Comparison of ENCODE assay signal across 1 cellular context in the genomic region with DNA sequence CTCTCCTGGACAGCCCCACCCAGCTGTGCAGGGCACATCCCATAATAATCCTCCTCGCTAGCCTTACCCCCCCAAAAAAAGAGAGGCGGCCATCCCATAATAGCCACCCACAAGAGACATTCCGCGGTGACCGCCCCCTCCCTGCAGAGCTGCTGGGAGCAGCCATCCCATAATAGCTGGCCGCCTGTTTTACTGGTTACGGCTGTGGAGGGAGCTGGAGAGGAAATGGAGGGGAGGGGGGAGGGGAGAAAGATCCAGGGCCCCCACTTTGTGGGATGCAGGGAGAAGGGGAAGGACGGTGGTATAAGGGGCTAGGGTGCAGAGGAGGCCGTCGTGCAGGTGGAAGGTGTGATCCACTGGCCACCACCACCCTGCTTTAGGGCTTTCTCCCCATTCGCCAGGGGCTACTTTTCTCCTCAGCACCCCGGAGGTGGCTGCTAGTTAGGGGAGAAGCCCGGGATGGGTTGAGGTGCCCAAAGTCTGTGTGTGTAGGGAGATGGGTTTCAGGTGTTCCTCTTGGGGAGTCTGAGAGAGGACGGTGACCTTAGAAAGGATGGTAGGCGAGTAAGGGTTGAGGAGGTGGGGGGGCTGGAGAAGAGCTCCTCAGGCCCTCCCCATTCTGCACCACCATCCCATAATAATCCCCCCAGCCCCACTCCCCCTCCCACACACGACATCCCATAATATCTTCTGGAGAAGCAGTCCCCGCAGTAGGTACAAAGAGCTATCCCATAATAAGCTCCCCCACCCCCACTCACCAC.
A peak's percentile ranks its signal among the peaks of the same experiment; 100 is the strongest.
TF ChIP-seq lines count a peak whose summit lies in the region.

No MANE protein-coding gene starts in this region.

TF ChIP-seq in K562, 482 proteins besides CTCF, POLR2A, EP300 and RAD21 (continued from another document):
- TF ChIP-seq, protein P1, sequence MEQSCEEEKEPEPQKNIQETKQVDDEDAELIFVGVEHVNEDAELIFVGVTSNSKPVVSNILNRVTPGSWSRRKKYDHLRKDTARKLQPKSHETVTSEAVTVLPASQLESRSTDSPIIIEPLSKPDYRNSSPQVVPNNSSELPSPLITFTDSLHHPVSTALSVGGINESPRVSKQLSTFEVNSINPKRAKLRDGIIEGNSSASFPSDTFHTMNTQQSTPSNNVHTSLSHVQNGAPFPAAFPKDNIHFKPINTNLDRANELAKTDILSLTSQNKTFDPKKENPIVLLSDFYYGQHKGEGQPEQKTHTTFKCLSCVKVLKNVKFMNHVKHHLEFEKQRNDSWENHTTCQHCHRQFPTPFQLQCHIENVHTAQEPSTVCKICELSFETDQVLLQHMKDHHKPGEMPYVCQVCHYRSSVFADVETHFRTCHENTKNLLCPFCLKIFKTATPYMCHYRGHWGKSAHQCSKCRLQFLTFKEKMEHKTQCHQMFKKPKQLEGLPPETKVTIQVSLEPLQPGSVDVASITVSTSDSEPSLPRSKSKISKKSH (CRISPR knock-in tag; IDR thresholded peaks at IDR 0.05) = no peak
- TF ChIP-seq, protein P2, sequence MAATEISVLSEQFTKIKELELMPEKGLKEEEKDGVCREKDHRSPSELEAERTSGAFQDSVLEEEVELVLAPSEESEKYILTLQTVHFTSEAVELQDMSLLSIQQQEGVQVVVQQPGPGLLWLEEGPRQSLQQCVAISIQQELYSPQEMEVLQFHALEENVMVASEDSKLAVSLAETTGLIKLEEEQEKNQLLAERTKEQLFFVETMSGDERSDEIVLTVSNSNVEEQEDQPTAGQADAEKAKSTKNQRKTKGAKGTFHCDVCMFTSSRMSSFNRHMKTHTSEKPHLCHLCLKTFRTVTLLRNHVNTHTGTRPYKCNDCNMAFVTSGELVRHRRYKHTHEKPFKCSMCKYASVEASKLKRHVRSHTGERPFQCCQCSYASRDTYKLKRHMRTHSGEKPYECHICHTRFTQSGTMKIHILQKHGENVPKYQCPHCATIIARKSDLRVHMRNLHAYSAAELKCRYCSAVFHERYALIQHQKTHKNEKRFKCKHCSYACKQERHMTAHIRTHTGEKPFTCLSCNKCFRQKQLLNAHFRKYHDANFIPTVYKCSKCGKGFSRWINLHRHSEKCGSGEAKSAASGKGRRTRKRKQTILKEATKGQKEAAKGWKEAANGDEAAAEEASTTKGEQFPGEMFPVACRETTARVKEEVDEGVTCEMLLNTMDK (IDR thresholded peaks at IDR 0.05; ENCODE audit: borderline replicate concordance, insufficient read depth, low read depth, low read length, poor library complexity, severe bottlenecking) = no peak
- peak; percentile 22; the same call in 1 of the 2 replicates for TF ChIP-seq CHD2 (IDR thresholded peaks at IDR 0.05; ENCODE audit: low read depth, low read length)
- TF ChIP-seq, protein P3, sequence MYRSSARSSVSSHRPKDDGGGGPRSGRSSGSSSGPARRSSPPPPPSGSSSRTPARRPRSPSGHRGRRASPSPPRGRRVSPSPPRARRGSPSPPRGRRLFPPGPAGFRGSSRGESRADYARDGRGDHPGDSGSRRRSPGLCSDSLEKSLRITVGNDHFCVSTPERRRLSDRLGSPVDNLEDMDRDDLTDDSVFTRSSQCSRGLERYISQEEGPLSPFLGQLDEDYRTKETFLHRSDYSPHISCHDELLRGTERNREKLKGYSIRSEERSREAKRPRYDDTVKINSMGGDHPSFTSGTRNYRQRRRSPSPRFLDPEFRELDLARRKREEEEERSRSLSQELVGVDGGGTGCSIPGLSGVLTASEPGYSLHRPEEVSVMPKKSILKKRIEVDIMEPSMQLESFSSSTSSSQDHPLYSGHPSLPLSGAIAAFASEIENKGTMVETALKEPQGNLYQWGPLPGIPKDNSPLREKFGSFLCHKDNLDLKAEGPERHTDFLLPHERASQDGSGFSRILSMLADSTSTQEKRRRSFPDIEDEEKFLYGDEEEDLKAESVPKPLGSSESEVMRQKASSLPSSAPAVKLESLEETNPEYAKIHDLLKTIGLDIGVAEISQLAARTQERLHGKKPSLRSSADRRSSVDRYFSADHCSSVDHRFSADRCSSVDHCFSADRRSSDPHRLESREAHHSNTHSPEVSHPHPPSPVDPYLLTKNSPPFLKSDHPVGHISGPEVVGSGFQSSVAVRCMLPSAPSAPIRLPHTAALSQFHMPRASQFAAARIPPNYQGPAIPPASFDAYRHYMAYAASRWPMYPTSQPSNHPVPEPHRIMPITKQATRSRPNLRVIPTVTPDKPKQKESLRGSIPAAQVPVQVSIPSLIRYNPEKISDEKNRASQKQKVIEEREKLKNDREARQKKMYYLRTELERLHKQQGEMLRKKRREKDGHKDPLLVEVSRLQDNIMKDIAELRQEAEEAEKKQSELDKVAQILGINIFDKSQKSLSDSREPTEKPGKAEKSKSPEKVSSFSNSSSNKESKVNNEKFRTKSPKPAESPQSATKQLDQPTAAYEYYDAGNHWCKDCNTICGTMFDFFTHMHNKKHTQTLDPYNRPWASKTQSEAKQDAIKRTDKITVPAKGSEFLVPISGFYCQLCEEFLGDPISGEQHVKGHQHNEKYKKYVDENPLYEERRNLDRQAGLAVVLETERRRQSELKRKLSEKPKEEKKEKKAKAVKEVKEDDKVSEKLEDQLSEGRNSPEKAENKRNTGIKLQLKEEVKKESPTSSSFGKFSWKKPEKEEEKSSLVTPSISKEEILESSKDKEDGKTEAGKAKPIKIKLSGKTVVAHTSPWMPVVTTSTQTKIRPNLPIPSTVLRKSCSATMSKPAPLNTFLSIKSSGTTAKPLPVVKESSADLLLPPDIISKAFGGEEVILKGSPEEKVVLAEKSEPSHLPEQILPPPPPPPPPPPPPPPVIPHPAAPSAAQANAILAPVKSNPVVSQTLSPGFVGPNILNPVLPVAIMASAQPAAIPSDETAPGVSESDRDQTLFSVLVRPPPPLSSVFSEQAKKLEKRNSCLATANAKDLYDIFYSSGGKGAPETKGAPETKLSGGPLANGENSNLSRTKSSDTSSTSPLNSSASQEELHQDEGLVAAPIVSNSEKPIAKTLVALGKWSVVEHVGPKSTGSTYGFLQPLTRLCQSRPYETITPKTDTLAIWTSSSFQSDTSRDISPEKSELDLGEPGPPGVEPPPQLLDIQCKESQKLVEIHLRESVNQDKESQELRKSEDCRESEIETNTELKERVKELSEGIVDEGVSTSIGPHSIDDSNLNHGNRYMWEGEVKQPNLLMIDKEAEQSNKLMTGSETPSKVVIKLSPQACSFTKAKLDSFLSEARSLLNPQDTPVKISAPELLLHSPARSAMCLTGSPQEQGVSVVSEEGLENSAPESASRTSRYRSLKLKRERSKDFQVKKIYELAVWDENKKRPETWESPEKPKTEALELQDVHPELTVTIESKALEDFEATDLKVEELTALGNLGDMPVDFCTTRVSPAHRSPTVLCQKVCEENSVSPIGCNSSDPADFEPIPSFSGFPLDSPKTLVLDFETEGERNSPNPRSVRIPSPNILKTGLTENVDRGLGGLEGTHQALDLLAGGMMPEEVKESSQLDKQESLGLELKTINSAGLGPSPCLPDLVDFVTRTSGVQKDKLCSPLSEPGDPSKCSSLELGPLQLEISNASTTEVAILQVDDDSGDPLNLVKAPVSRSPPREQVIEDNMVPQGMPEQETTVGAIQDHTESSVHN (IDR thresholded peaks at IDR 0.05; ENCODE audit: borderline replicate concordance in 1 of 2, low read depth in 1 of 2) = no peak
- TF ChIP-seq IFI16 (CRISPR knock-in tag; IDR thresholded peaks at IDR 0.05) = no peak
- TF ChIP-seq, protein P4, sequence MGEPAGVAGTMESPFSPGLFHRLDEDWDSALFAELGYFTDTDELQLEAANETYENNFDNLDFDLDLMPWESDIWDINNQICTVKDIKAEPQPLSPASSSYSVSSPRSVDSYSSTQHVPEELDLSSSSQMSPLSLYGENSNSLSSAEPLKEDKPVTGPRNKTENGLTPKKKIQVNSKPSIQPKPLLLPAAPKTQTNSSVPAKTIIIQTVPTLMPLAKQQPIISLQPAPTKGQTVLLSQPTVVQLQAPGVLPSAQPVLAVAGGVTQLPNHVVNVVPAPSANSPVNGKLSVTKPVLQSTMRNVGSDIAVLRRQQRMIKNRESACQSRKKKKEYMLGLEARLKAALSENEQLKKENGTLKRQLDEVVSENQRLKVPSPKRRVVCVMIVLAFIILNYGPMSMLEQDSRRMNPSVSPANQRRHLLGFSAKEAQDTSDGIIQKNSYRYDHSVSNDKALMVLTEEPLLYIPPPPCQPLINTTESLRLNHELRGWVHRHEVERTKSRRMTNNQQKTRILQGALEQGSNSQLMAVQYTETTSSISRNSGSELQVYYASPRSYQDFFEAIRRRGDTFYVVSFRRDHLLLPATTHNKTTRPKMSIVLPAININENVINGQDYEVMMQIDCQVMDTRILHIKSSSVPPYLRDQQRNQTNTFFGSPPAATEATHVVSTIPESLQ (CRISPR knock-in tag; IDR thresholded peaks at IDR 0.05) = no peak
- TF ChIP-seq BMI1 (IDR thresholded peaks at IDR 0.05; ENCODE audit: low read length) = no peak
- TF ChIP-seq, protein P5, sequence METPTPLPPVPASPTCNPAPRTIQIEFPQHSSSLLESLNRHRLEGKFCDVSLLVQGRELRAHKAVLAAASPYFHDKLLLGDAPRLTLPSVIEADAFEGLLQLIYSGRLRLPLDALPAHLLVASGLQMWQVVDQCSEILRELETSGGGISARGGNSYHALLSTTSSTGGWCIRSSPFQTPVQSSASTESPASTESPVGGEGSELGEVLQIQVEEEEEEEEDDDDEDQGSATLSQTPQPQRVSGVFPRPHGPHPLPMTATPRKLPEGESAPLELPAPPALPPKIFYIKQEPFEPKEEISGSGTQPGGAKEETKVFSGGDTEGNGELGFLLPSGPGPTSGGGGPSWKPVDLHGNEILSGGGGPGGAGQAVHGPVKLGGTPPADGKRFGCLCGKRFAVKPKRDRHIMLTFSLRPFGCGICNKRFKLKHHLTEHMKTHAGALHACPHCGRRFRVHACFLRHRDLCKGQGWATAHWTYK (CRISPR knock-in tag; IDR thresholded peaks at IDR 0.05) = 0 out of 2 replicates have a peak, but pooled peaks have one; percentile 71
- TF ChIP-seq ZNF408 (CRISPR knock-in tag; IDR thresholded peaks at IDR 0.05; ENCODE audit: low read depth) = no peak
- no peak for TF ChIP-seq BCL6 (CRISPR knock-in tag; IDR thresholded peaks at IDR 0.05)
- TF ChIP-seq, protein P6, sequence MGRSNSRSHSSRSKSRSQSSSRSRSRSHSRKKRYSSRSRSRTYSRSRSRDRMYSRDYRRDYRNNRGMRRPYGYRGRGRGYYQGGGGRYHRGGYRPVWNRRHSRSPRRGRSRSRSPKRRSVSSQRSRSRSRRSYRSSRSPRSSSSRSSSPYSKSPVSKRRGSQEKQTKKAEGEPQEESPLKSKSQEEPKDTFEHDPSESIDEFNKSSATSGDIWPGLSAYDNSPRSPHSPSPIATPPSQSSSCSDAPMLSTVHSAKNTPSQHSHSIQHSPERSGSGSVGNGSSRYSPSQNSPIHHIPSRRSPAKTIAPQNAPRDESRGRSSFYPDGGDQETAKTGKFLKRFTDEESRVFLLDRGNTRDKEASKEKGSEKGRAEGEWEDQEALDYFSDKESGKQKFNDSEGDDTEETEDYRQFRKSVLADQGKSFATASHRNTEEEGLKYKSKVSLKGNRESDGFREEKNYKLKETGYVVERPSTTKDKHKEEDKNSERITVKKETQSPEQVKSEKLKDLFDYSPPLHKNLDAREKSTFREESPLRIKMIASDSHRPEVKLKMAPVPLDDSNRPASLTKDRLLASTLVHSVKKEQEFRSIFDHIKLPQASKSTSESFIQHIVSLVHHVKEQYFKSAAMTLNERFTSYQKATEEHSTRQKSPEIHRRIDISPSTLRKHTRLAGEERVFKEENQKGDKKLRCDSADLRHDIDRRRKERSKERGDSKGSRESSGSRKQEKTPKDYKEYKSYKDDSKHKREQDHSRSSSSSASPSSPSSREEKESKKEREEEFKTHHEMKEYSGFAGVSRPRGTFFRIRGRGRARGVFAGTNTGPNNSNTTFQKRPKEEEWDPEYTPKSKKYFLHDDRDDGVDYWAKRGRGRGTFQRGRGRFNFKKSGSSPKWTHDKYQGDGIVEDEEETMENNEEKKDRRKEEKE (IDR thresholded peaks at IDR 0.05; ENCODE audit: borderline replicate concordance in 1 of 2, control insufficient read depth in 1 of 2, low read depth in 2 of 2, low read length in 1 of 2) = no peak
TF ChIP-seq in K562: peak in this region for 100.
